In the genomic region with DNA sequence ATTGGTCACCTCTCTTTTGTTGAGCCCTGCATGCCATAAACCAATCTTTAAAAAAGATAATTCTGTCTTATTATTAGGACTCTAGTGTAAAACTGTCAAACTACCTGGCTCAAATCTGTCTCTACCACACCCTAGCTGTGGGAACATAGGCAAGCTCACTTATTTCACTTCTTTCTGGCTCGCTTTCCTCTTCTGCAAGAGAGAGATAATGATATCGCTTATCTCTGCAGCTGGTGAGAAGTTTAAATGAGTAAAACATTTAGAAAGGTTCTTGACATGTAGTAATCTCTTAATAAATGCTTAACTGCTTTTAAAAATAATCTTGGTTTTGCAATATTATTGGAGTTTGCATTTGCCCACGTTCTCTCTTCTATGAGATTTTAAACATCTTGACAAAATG, we compare ENCODE assay signal across 34 cellular contexts.
"Had no signal": no experiment of that assay in that cellular context is flagged by ENCODE, and none has a peak within 500 bp of the region (broad histone marks: within the 10 kb centered on the region; RNA-seq: fewer than 3 reads in every experiment).

No MANE protein-coding gene starts in this region.

- H3K4me2 ChIP-seq: KMS-11 had no signal

- H3K4me3 ChIP-seq: MG63 had no signal

- H3K27ac ChIP-seq: KMS-11 had no signal

- H3K36me3 ChIP-seq: MG63 had no signal

- H3K9me3 ChIP-seq: MG63 had no signal

- DNase-seq: Kasumi-1, KG1, MG63, MM.1S, MV-4-11, NCI-H1048, NCI-H1092, NCI-H1105, NCI-H1105 treated with DMSO at 0.1 percent for 48 hours, NCI-H1417, NCI-H1417 treated with DMSO at 0.1 percent for 48 hours, NCI-H1436, NCI-H1436 treated with DMSO at 0.1 percent for 48 hours, NCI-H146, NCI-H1694, NCI-H1694 treated with DMSO at 0.1 percent for 48 hours, NCI-H187, NCI-H187 treated with DMSO at 0.1 percent for 48 hours, NCI-H1930, NCI-H2029, NCI-H2029 treated with DMSO at 0.1 percent for 48 hours, NCI-H2081, NCI-H2081 treated with DMSO at 0.1 percent for 48 hours, NCI-H2107, NCI-H2171, NCI-H2171 treated with DMSO at 0.1 percent for 48 hours, NCI-H2227 treated with DMSO at 0.1 percent for 48 hours, NCI-H226, NCI-H345, NCI-H446, NCI-H446 treated with DMSO at 0.1 percent for 48 hours, NCI-H510A, NCI-H510A treated with DMSO at 0.1 percent for 48 hours had no signal

- H3K9ac ChIP-seq: KMS-11 had no signal
